In the genomic region with DNA sequence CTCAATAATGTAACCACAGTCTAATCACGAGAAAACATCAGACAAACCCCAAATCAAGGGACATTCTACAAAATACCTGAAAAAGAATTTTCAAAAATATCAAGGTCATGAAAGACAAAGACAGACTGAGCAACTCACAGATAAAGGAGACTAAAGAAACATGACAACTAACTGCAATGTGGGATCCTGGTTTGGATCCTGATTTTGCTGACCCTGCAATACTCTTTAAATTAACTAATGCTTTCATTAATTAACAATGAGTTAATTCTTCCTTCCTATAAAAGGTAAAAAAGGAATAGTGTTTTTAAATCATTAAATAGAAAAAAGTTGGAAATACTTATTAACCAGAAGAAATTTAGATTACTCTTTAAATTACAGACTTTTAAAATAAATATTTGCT, we compare ENCODE assay signal across 3 cellular contexts.
TF ChIP-seq lines count a peak whose summit lies in the region.

No MANE protein-coding gene starts in this region.

TF ChIP-seq in A549, 52 proteins besides CTCF, POLR2A, EP300 and RAD21:
- TF ChIP-seq CEBPB (IDR thresholded peaks at IDR 0.05) (no peak), MAFK (IDR thresholded peaks at IDR 0.05; ENCODE audit: partially characterized antibody) (peak; percentile 89)
- TF ChIP-seq, protein P1, sequence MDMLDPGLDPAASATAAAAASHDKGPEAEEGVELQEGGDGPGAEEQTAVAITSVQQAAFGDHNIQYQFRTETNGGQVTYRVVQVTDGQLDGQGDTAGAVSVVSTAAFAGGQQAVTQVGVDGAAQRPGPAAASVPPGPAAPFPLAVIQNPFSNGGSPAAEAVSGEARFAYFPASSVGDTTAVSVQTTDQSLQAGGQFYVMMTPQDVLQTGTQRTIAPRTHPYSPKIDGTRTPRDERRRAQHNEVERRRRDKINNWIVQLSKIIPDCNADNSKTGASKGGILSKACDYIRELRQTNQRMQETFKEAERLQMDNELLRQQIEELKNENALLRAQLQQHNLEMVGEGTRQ (IDR thresholded peaks at IDR 0.05), result no peak

TF ChIP-seq in IMR-90, 13 proteins besides CTCF, POLR2A, EP300 and RAD21:
- TF ChIP-seq SMC3 (IDR thresholded peaks at IDR 0.05; ENCODE audit: low read depth, low read length), result no peak
- no peak for TF ChIP-seq MXI1 (IDR thresholded peaks at IDR 0.05; ENCODE audit: borderline replicate concordance, low read depth, low read length)
- TF ChIP-seq MAFK (IDR thresholded peaks at IDR 0.05; ENCODE audit: low read depth, low read length), result peak; percentile 87

TF ChIP-seq in H1, 55 proteins besides CTCF, POLR2A, EP300 and RAD21:
- TF ChIP-seq MAFK (IDR thresholded peaks at IDR 0.05; ENCODE audit: low read depth, low read length), result peak; percentile 61; the same call in 1 of the 2 replicates
- TF ChIP-seq TAF1 (IDR thresholded peaks at IDR 0.05; ENCODE audit: low read depth, low read length), result no peak
